In genomic region chr20:53679597-53680309, GRCh38 we compare ENCODE assay signal across 12 cellular contexts.
DNase-seq lines count a peak whose midpoint lies in the region; ATAC-seq and TF ChIP-seq lines count a peak whose summit lies in the region.
"Had no signal": no experiment of that assay in that cellular context is flagged by ENCODE, and none has a peak within 500 bp of the region (broad histone marks: within the 10 kb centered on the region; RNA-seq: fewer than 3 reads in every experiment).

No MANE protein-coding gene starts in this region.

- peaks cover 0 to 34% (median 5%) of the 10 kb centered on the region in 4 donors for H3K4me1 ChIP-seq in transverse colon

- no peak for ATAC-seq in activated naive CD8-positive, alpha-beta T cell treated with anti-CD3 and anti-CD28 coated beads, Interleukin-2, amount 50 U/mL, for 24 hours
- no peak for ATAC-seq in WTC11
- ATAC-seq in GM19455 (IDR thresholded peaks at IDR 0.05; ENCODE audit: unreplicated experiment): no peak
- no peak for ATAC-seq in GM18520 (IDR thresholded peaks at IDR 0.05; ENCODE audit: unreplicated experiment)
- ATAC-seq: activated CD4-positive, CD25-positive, alpha-beta regulatory T cell treated with anti-CD3 and anti-CD28 coated beads, Interleukin-2, amount 50 U/mL, for 24 hours had no signal

- H3K27ac Mint-ChIP-seq in activated naive CD8-positive, alpha-beta T cell: peak overlapping the region; percentile 54
- H3K27ac Mint-ChIP-seq in activated naive CD8-positive, alpha-beta T cell treated with anti-CD3 and anti-CD28 coated beads, Interleukin-2, amount 50 U/mL, for 24 hours: no peak overlapping the region
- H3K27ac Mint-ChIP-seq in WTC11: peak overlapping the region; percentile 84

- POLR2A ChIA-PET in WTC11 (lab: Charles Lee): interaction anchor here (0.5 kb wide), 1 partner anchor 114 kb away, joined by 3 read pairs; no protein-coding TSS in a partner anchor

- CTCF ChIA-PET in WTC11 (lab: Charles Lee): interaction anchor here (1.0 kb wide), 1 partner anchor 262 kb away, joined by 3 read pairs; no protein-coding TSS in a partner anchor

- no peaks in the 10 kb centered on the region for H3K9me3 Mint-ChIP-seq in activated naive CD8-positive, alpha-beta T cell (ENCODE audit: low read depth)
- H3K9me3 Mint-ChIP-seq in activated naive CD8-positive, alpha-beta T cell treated with anti-CD3 and anti-CD28 coated beads, Interleukin-2, amount 50 U/mL, for 24 hours: no peaks in the 10 kb centered on the region
- no peaks in the 10 kb centered on the region for H3K9me3 Mint-ChIP-seq in WTC11

- TF ChIP-seq POLR2A in transverse colon (IDR thresholded peaks at IDR 0.05): no peak

- H3K9me3 ChIP-seq in transverse colon: no peaks in the 10 kb centered on the region
- H3K9me3 ChIP-seq: esophagus squamous epithelium had no signal

- H3K36me3 Mint-ChIP-seq in activated naive CD8-positive, alpha-beta T cell: no peaks in the 10 kb centered on the region
- no peaks in the 10 kb centered on the region for H3K36me3 Mint-ChIP-seq in activated naive CD8-positive, alpha-beta T cell treated with anti-CD3 and anti-CD28 coated beads, Interleukin-2, amount 50 U/mL, for 24 hours (ENCODE audit: low read depth)
- H3K36me3 Mint-ChIP-seq in WTC11: no peaks in the 10 kb centered on the region

- intact Hi-C loops in transverse colon (cut with DNase I; ENCODE audit: low total_unique reads): no loop called here

- no peaks in the 10 kb centered on the region for H3K27me3 Mint-ChIP-seq in activated naive CD8-positive, alpha-beta T cell
- no peaks in the 10 kb centered on the region for H3K27me3 Mint-ChIP-seq in activated naive CD8-positive, alpha-beta T cell treated with anti-CD3 and anti-CD28 coated beads, Interleukin-2, amount 50 U/mL, for 24 hours
- H3K27me3 Mint-ChIP-seq in WTC11 (ENCODE audit: low read depth): no peaks in the 10 kb centered on the region

- no peak for TF ChIP-seq EP300 in transverse colon (IDR thresholded peaks at IDR 0.05; ENCODE audit: low read depth)

- H3K4me3 ChIP-seq in transverse colon: no peak overlapping the region
- H3K4me3 ChIP-seq: esophagus squamous epithelium had no signal

- 72 to 84% methylated on average over 5 to 7 of the region's 7 CpGs for WGBS in transverse colon (ENCODE audit: low coverage in 1 of 2), 2 donors

- no peaks in the 10 kb centered on the region for H3K27me3 ChIP-seq in layer of hippocampus (ENCODE audit: control insufficient read depth, insufficient read depth, low read length)
- H3K27me3 ChIP-seq in transverse colon: no peaks in the 10 kb centered on the region
- H3K27me3 ChIP-seq: esophagus squamous epithelium had no signal

- H3K36me3 ChIP-seq in transverse colon: no peaks in the 10 kb centered on the region
- H3K36me3 ChIP-seq: esophagus squamous epithelium had no signal

- H3K4me3 Mint-ChIP-seq in activated naive CD8-positive, alpha-beta T cell: no peak overlapping the region
- no peak overlapping the region for H3K4me3 Mint-ChIP-seq in activated naive CD8-positive, alpha-beta T cell treated with anti-CD3 and anti-CD28 coated beads, Interleukin-2, amount 50 U/mL, for 24 hours
- H3K4me3 Mint-ChIP-seq in WTC11: no peak overlapping the region

- H3K4me1 Mint-ChIP-seq in activated naive CD8-positive, alpha-beta T cell (ENCODE audit: low read depth): peaks cover 32% of the 10 kb centered on the region
- H3K4me1 Mint-ChIP-seq in activated naive CD8-positive, alpha-beta T cell treated with anti-CD3 and anti-CD28 coated beads, Interleukin-2, amount 50 U/mL, for 24 hours: peaks cover 23% of the 10 kb centered on the region
- H3K4me1 Mint-ChIP-seq in WTC11: peaks cover 33% of the 10 kb centered on the region

- DNase-seq in activated naive CD8-positive, alpha-beta T cell treated with anti-CD3 and anti-CD28 coated beads, Interleukin-2, amount 50 U/mL, for 24 hours: no peak
- no peak for DNase-seq in WTC11 (ENCODE audit: low spot score)
- no peak for DNase-seq in transverse colon
- no peak for DNase-seq in dedifferentiated amniotic fluid mesenchymal stem cell (ENCODE audit: extremely low spot score)
- DNase-seq: amniotic stem cell, esophagus squamous epithelium, small intestine had no signal

- peak overlapping the region; percentile 78 for H3K27ac ChIP-seq in layer of hippocampus (ENCODE audit: low read depth, low read length)
- H3K27ac ChIP-seq in transverse colon: peak overlapping the region in 3 of 4 donors; percentile 10 to 65 (median 14)

- TF ChIP-seq CTCF in WTC11 (IDR thresholded peaks at IDR 0.05) (no peak), transverse colon (IDR thresholded peaks at IDR 0.05) (no peak)

- in situ Hi-C loops in transverse colon (cut with MboI; ENCODE audit: low pct_ligation_motif_present in 1 of 4, low pct_unique_long_range_greater_than_20kb in 1 of 4, low sequenced_read_pairs in 3 of 4): no loop called here

TF ChIP-seq in WTC11, 78 proteins besides CTCF, POLR2A, EP300 and RAD21:
- no peak for TF ChIP-seq PREB (CRISPR knock-in tag; IDR thresholded peaks at IDR 0.05; ENCODE audit: borderline replicate concordance)
- 0 out of 2 replicates have a peak, but pooled peaks have one; percentile 13 for TF ChIP-seq GABPB1 (CRISPR knock-in tag; IDR thresholded peaks at IDR 0.05)
- TF ChIP-seq MXD4 (CRISPR knock-in tag; IDR thresholded peaks at IDR 0.05; ENCODE audit: borderline replicate concordance): no peak
- TF ChIP-seq TCF7 (CRISPR knock-in tag; IDR thresholded peaks at IDR 0.05; ENCODE audit: low read depth): no peak
- TF ChIP-seq ARID4B (CRISPR knock-in tag; IDR thresholded peaks at IDR 0.05; ENCODE audit: borderline replicate concordance): no peak
- no peak for TF ChIP-seq SMAD3 (CRISPR knock-in tag; IDR thresholded peaks at IDR 0.05; ENCODE audit: borderline replicate concordance)
- TF ChIP-seq ATF2 (CRISPR knock-in tag; IDR thresholded peaks at IDR 0.05; ENCODE audit: borderline replicate concordance, low read depth): no peak
